In the genomic region with DNA sequence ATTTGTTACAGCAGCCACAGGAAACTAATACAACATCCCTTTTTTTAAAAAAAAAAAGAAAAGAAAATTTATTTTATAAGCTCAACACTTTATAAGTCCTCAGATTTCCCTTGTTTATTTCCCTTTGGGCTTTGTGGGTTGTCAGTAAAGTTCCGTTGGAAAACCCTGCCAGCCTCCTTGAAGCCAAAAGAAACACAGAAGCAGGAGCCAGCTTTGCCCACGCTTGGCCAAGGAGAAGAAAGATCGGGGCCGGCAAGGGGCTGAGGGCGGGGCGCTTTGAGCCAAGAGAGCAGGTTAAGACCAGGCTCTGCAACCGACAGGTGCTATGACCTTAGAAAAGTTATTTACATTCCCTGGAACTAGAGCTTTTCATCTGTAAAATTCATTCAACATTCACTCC, we compare ENCODE assay signal across 21 cellular contexts.
"Had no signal": no experiment of that assay in that cellular context is flagged by ENCODE, and none has a peak within 500 bp of the region (broad histone marks: within the 10 kb centered on the region; RNA-seq: fewer than 3 reads in every experiment).

No MANE protein-coding gene starts in this region.

- H3K27ac ChIP-seq: RWPE1 had no signal

- ATAC-seq: HepG2, Panc1, SK-N-SH treated with all-trans-retinoic acid at 6 μM for 48 hours had no signal

- DNase-seq: IMR-90, Karpas-422, KG1, MM.1S, NCI-H1092 treated with DMSO at 0.1 percent for 48 hours, NCI-H1436, NCI-H187, NCI-H2029, NCI-H2081 treated with DMSO at 0.1 percent for 48 hours, NCI-H2171, NCI-H226, NCI-H446, NCI-H510A, NCI-H524 treated with DMSO at 0.1 percent for 48 hours, NCI-H69, NCI-H774, SHP77 had no signal
